In genomic region chr2:84962917-84963316, GRCh38 we compare ENCODE assay signal across 1 cellular context.
TF ChIP-seq lines count a peak whose summit lies in the region.

No MANE protein-coding gene starts in this region.

TF ChIP-seq in SK-N-SH treated with all-trans-retinoic acid at 6 μM for 48 hours, 23 proteins besides CTCF, POLR2A, EP300 and RAD21:
- TF ChIP-seq TSHZ2 (CRISPR knock-in tag; IDR thresholded peaks at IDR 0.05) = no peak
- TF ChIP-seq GLIS3 (CRISPR knock-in tag; IDR thresholded peaks at IDR 0.05) = no peak
- no peak for TF ChIP-seq CSDC2 (CRISPR knock-in tag; IDR thresholded peaks at IDR 0.05)
- TF ChIP-seq CSRNP3 (CRISPR knock-in tag; IDR thresholded peaks at IDR 0.05) = no peak
- no peak for TF ChIP-seq ARNTL (CRISPR knock-in tag; IDR thresholded peaks at IDR 0.05; ENCODE audit: borderline replicate concordance, low read depth)
- no peak for TF ChIP-seq ESRRG (CRISPR knock-in tag; IDR thresholded peaks at IDR 0.05)
